Comparison of ENCODE assay signal across 1 cellular context in the genomic region with DNA sequence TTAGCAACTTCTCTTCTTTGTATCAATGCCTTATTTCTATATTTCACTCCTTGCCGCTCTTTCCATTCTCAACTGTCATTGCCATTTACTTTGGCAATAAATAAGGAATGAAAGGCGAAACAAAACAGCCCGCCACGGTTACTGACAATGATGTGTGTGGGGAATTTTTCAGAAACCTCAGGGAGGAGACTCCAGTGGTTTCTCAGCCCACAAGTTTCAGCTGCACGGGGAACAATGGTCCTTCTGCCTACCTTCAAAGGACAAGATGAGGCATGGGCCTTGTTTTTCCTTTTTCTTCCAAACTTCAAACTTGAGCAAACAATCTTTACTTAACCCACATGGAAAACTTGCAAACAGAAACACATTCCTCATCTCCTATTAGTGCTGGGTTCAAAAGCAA.
TF ChIP-seq lines count a peak whose summit lies in the region.

No MANE protein-coding gene starts in this region.

TF ChIP-seq in IMR-90, 13 proteins besides CTCF, POLR2A, EP300 and RAD21:
- TF ChIP-seq RFX5 (IDR thresholded peaks at IDR 0.05; ENCODE audit: low read depth, low read length), result no peak
- TF ChIP-seq SMC3 (IDR thresholded peaks at IDR 0.05; ENCODE audit: low read depth, low read length), result no peak
- no peak for TF ChIP-seq FOS (IDR thresholded peaks at IDR 0.05; ENCODE audit: low read depth, low read length)
- no peak for TF ChIP-seq CHD1 (IDR thresholded peaks at IDR 0.05; ENCODE audit: low read depth, low read length)
- TF ChIP-seq MXI1 (IDR thresholded peaks at IDR 0.05; ENCODE audit: borderline replicate concordance, low read depth, low read length), result no peak
- TF ChIP-seq MAZ (IDR thresholded peaks at IDR 0.05; ENCODE audit: borderline replicate concordance, low read depth, low read length), result no peak
- TF ChIP-seq BHLHE40 (IDR thresholded peaks at IDR 0.05; ENCODE audit: low read depth, low read length), result no peak
- no peak for TF ChIP-seq RCOR1 (IDR thresholded peaks at IDR 0.05; ENCODE audit: insufficient replicate concordance, low read length)
- no peak for TF ChIP-seq NFE2L2 (IDR thresholded peaks at IDR 0.05; ENCODE audit: low read depth, low read length)
